In genomic region chr19:48513289-48514122, GRCh38 we compare ENCODE assay signal across 1 cellular context.
TF ChIP-seq lines count a peak whose summit lies in the region.

No MANE protein-coding gene starts in this region.

TF ChIP-seq in HepG2, 621 proteins besides CTCF, POLR2A, EP300 and RAD21 (continued from another document and continues in another):
- TF ChIP-seq CEBPZ (IDR thresholded peaks at IDR 0.05; ENCODE audit: low read length) (no peak), ZNF256 (CRISPR knock-in tag; conservative IDR thresholded peaks at IDR 0.05) (no peak), TP53 (CRISPR knock-in tag; conservative IDR thresholded peaks at IDR 0.05) (no peak), ZSCAN5A (CRISPR knock-in tag; IDR thresholded peaks at IDR 0.05; ENCODE audit: borderline replicate concordance) (0 out of 2 replicates have a peak, but pooled peaks have one; percentile 33), ZNF850 (CRISPR knock-in tag; conservative IDR thresholded peaks at IDR 0.05) (no peak), ZNF567 (CRISPR knock-in tag; IDR thresholded peaks at IDR 0.05; ENCODE audit: borderline replicate concordance) (no peak), ZHX1 (CRISPR knock-in tag; IDR thresholded peaks at IDR 0.05; ENCODE audit: low read depth) (no peak), ZSCAN22 (CRISPR knock-in tag; IDR thresholded peaks at IDR 0.05) (no peak), THAP7 (CRISPR knock-in tag; IDR thresholded peaks at IDR 0.05) (no peak), CEBPG (CRISPR knock-in tag; IDR thresholded peaks at IDR 0.05) (0 out of 2 replicates have a peak, but pooled peaks have one; percentile 15), SNAPC5 (CRISPR knock-in tag; IDR thresholded peaks at IDR 0.05; ENCODE audit: borderline replicate concordance) (no peak), FIP1L1 (IDR thresholded peaks at IDR 0.05; ENCODE audit: borderline replicate concordance, insufficient read depth, low read depth, low read length) (no peak), ZNF530 (CRISPR knock-in tag; IDR thresholded peaks at IDR 0.05; ENCODE audit: low read depth) (no peak), ZNF260 (CRISPR knock-in tag; IDR thresholded peaks at IDR 0.05; ENCODE audit: borderline replicate concordance, low read depth) (no peak), RXRA (CRISPR knock-in tag; IDR thresholded peaks at IDR 0.05) (0 out of 2 replicates have a peak, but pooled peaks have one; percentile 9), ARID3A (IDR thresholded peaks at IDR 0.05; ENCODE audit: low read depth, low read length) (no peak), ZUFSP (CRISPR knock-in tag; IDR thresholded peaks at IDR 0.05; ENCODE audit: borderline replicate concordance) (no peak), ZMAT5 (CRISPR knock-in tag; IDR thresholded peaks at IDR 0.05; ENCODE audit: borderline replicate concordance, low read depth) (no peak), ZNF710 (CRISPR knock-in tag; IDR thresholded peaks at IDR 0.05; ENCODE audit: borderline replicate concordance) (no peak), ZNF335 (CRISPR knock-in tag; IDR thresholded peaks at IDR 0.05) (no peak), ZNF629 (CRISPR knock-in tag; conservative IDR thresholded peaks at IDR 0.05) (peak; percentile 98), ATRX (CRISPR knock-in tag; IDR thresholded peaks at IDR 0.05; ENCODE audit: borderline replicate concordance) (no peak), IRF2 (CRISPR knock-in tag; IDR thresholded peaks at IDR 0.05) (peak; percentile 82), MYNN (CRISPR knock-in tag; IDR thresholded peaks at IDR 0.05; ENCODE audit: low read depth) (no peak), FLYWCH1 (CRISPR knock-in tag; IDR thresholded peaks at IDR 0.05) (no peak), ZSCAN20 (CRISPR knock-in tag; IDR thresholded peaks at IDR 0.05; ENCODE audit: borderline replicate concordance) (no peak), ZNF746 (CRISPR knock-in tag; IDR thresholded peaks at IDR 0.05) (no peak), NFKBIZ (CRISPR knock-in tag; IDR thresholded peaks at IDR 0.05) (no peak), ZBTB46 (CRISPR knock-in tag; IDR thresholded peaks at IDR 0.05; ENCODE audit: borderline replicate concordance) (no peak), EHMT2 (IDR thresholded peaks at IDR 0.05; ENCODE audit: borderline replicate concordance, low read depth, low read length) (no peak), ZFP36L2 (CRISPR knock-in tag; IDR thresholded peaks at IDR 0.05) (no peak), RARA (CRISPR knock-in tag; IDR thresholded peaks at IDR 0.05) (no peak), ZNF281 (CRISPR knock-in tag; IDR thresholded peaks at IDR 0.05; ENCODE audit: borderline replicate concordance) (peak; percentile 52; the same call in 1 of the 2 replicates), MYC (CRISPR knock-in tag; IDR thresholded peaks at IDR 0.05; ENCODE audit: borderline replicate concordance) (no peak), MED1 (CRISPR knock-in tag; IDR thresholded peaks at IDR 0.05) (no peak), NR0B2 (CRISPR knock-in tag; IDR thresholded peaks at IDR 0.05) (no peak), ZNF546 (CRISPR knock-in tag; conservative IDR thresholded peaks at IDR 0.05) (no peak), STAG1 (CRISPR knock-in tag; IDR thresholded peaks at IDR 0.05) (no peak), SP1 (IDR thresholded peaks at IDR 0.05) (no peak), SP1 (CRISPR knock-in tag; IDR thresholded peaks at IDR 0.05) (no peak), NR1H2 (CRISPR knock-in tag; IDR thresholded peaks at IDR 0.05; ENCODE audit: borderline replicate concordance, low read depth) (no peak), ZNF205 (CRISPR knock-in tag; IDR thresholded peaks at IDR 0.05) (no peak), CBFB (CRISPR knock-in tag; IDR thresholded peaks at IDR 0.05) (peak; percentile 52; the same call in 1 of the 2 replicates)
